Comparison of ENCODE assay signal across 8 cellular contexts in the genomic region with DNA sequence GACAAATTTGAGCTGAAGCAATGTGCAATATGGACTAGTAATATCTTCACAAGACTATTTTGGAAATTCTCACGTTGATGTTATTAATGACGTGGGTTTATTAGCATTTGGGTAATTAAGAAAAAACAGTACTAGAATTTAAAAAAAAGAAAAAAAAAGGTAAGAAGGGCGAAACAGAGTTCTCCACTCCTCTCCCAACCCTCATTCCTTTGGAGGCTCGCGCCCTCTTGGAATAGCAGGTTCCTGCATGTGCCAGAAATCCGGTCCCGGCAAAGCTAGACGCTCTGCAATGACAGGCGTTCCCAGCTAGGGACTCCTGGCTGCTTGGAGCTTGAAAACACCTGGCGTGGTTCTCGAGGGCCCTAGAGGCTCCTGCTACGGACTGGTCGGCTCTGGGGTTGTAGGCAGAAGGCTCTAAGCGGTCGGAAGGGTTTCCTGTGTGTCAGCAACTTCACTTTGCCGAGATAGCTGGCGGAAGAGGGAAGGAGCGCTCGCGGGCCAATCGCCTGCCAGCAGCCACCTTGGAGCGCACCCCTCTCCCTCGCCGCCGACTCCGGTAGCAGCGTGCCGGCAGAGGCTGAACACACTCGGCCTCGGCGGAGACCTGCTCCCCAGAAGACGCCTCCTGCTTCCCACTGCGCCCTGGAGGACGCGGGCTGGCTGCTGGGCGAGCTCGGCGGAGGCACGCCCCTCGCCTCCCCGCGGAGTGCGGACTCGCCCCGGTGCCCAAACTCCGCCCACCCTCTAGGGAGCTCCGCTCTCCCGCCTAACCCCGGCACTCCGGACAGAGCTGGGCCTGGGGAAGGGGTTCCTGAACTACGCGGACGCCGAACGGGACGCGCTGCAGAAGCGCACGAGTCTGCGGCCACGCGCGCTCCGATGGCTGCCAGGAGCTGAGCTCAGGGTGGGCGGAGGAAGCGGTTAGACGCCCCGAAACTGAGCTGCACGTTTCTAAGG.
DNase-seq lines count a peak whose midpoint lies in the region; ATAC-seq and TF ChIP-seq lines count a peak whose summit lies in the region.

A gene with protein sequence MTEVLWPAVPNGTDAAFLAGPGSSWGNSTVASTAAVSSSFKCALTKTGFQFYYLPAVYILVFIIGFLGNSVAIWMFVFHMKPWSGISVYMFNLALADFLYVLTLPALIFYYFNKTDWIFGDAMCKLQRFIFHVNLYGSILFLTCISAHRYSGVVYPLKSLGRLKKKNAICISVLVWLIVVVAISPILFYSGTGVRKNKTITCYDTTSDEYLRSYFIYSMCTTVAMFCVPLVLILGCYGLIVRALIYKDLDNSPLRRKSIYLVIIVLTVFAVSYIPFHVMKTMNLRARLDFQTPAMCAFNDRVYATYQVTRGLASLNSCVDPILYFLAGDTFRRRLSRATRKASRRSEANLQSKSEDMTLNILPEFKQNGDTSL (plus strand): TSS at position 778 of the 957 bp plus-strand sequence. CDS start 652 bp downstream, outside the sequence.

- peak within 1 kb of the TSS; percentile 80 for H3K4me3 ChIP-seq in OCI-LY3 (ENCODE audit: low read length)
- peak within 1 kb of the TSS; percentile 58 for H3K4me3 ChIP-seq in astrocyte of the spinal cord (ENCODE audit: low read depth, low read length)
- peak within 1 kb of the TSS; percentile 95 for H3K4me3 ChIP-seq in rectal smooth muscle tissue (ENCODE audit: low read length)

- H2AFZ ChIP-seq in OCI-LY3 (ENCODE audit: low read depth, low read length), result peak within 1 kb of the TSS; percentile 95

- no peaks in the 10 kb centered on the region for H3K36me3 ChIP-seq in OCI-LY3 (replicated peaks; ENCODE audit: low read depth, low read length)
- no peaks in the 10 kb centered on the region for H3K36me3 ChIP-seq in rectal smooth muscle tissue (ENCODE audit: control insufficient read depth, insufficient read depth, low read length)

- H3K9me3 ChIP-seq in OCI-LY3 (ENCODE audit: insufficient read depth, low read length), result no peaks in the 10 kb centered on the region

- DNase-seq in DMS53 (lab: John Stamatoyannopoulos, UW) (peak; percentile 93), astrocyte of the spinal cord (ENCODE audit: low read depth, low spot score) (peak; percentile 67), iPS DF 19.7 (ENCODE audit: low read depth, low spot score) (peak; percentile 69), NCI-H1694 (lab: John Stamatoyannopoulos, UW) (no peak)

- H3K4me1 ChIP-seq in OCI-LY3 (ENCODE audit: low read length), result peaks cover 4% of the 10 kb centered on the region; the same call in 1 of the 2 replicates
- H3K4me1 ChIP-seq in rectal smooth muscle tissue (ENCODE audit: control insufficient read depth, insufficient read depth, low read length), result no peaks in the 10 kb centered on the region

- H3K9ac ChIP-seq in OCI-LY3 (ENCODE audit: low read length) (peak within 1 kb of the TSS; percentile 74), rectal smooth muscle tissue (ENCODE audit: low read length) (peak within 1 kb of the TSS; percentile 61)

- H3K27ac ChIP-seq in OCI-LY3 (ENCODE audit: low read length) (peak within 1 kb of the TSS; percentile 6), rectal smooth muscle tissue (ENCODE audit: low read depth, low read length) (peak within 1 kb of the TSS; percentile 67)

- TF ChIP-seq CTCF in OCI-LY3 (IDR thresholded peaks at IDR 0.05; ENCODE audit: low read depth, low read length) (no peak), astrocyte of the spinal cord (IDR thresholded peaks at IDR 0.05; ENCODE audit: low read depth, low read length) (no peak)

- H3K27me3 ChIP-seq in OCI-LY3 (ENCODE audit: low read depth, low read length), result peaks cover 5% of the 10 kb centered on the region; the same call in 1 of the 2 replicates
- H3K27me3 ChIP-seq in rectal smooth muscle tissue (ENCODE audit: control insufficient read depth, insufficient read depth, low read length), result no peaks in the 10 kb centered on the region

- peak within 1 kb of the TSS; percentile 73 for H3K4me2 ChIP-seq in OCI-LY3 (ENCODE audit: low read length)

- in situ Hi-C loops in astrocyte of the spinal cord (cut with HindIII; ENCODE audit: low sequenced_read_pairs), result no loop called here

- ATAC-seq in GM19438 (IDR thresholded peaks at IDR 0.05; ENCODE audit: low read depth, unreplicated experiment) (peak; percentile 80), HG03457 (IDR thresholded peaks at IDR 0.05; ENCODE audit: unreplicated experiment) (peak; percentile 88)

- H4K20me1 ChIP-seq in OCI-LY3 (ENCODE audit: insufficient read depth, low read length), result no peaks in the 10 kb centered on the region

- no peaks in the 10 kb centered on the region for H3K79me2 ChIP-seq in OCI-LY3 (ENCODE audit: low read length)
